Comparison of ENCODE assay signal across 23 cellular contexts in genomic region chr16:84082110-84082509, GRCh38. TPM values are rescaled to one million over a fixed set of nuclear protein-coding genes. Genes with fewer than 3 reads are reported as not detected.
A peak's percentile ranks its signal among the peaks of the same experiment; 100 is the strongest.
DNase-seq lines count a peak whose midpoint lies in the region; ATAC-seq and TF ChIP-seq lines count a peak whose summit lies in the region.
"Had no signal": no experiment of that assay in that cellular context is flagged by ENCODE, and none has a peak within 500 bp of the region (broad histone marks: within the 10 kb centered on the region; RNA-seq: fewer than 3 reads in every experiment).

No MANE protein-coding gene starts in this region.

- H3K4me3 ChIP-seq in GM23338 (no peak overlapping the region), HL-60 (replicated peaks; ENCODE audit: insufficient read depth, low read length) (no peak overlapping the region), endocrine pancreas (ENCODE audit: control insufficient read depth, insufficient read depth, low read length) (no peak overlapping the region), neutrophil (ENCODE audit: low read depth in 1 of 2, low read length in 1 of 2) (no peak overlapping the region), suprapubic skin (no peak overlapping the region)
- H3K4me3 ChIP-seq: GM12878 had no signal

- H3K27me3 Mint-ChIP-seq in GM23338 (ENCODE audit: insufficient read depth, low read depth, poor library complexity), result peaks cover 1% of the 10 kb centered on the region
- no peaks in the 10 kb centered on the region for H3K27me3 Mint-ChIP-seq in activated CD4-positive, alpha-beta memory T cell treated with anti-CD3 and anti-CD28 coated beads for 36 hours
- no peaks in the 10 kb centered on the region for H3K27me3 Mint-ChIP-seq in activated T-cell treated with anti-CD3 and anti-CD28 coated beads, Interleukin-2, amount 50 U/mL, for 4 hours (ENCODE audit: low read depth)
- H3K27me3 Mint-ChIP-seq: CD4-positive, alpha-beta T cell had no signal

- no peak for TF ChIP-seq POLR2A in suprapubic skin (IDR thresholded peaks at IDR 0.05)

- H3K4me1 Mint-ChIP-seq in GM23338, result no peaks in the 10 kb centered on the region
- H3K4me1 Mint-ChIP-seq in activated CD4-positive, alpha-beta memory T cell treated with anti-CD3 and anti-CD28 coated beads for 36 hours (ENCODE audit: low read depth), result peaks cover 16% of the 10 kb centered on the region
- peaks cover 20% of the 10 kb centered on the region for H3K4me1 Mint-ChIP-seq in activated T-cell treated with anti-CD3 and anti-CD28 coated beads, Interleukin-2, amount 50 U/mL, for 4 hours (ENCODE audit: low read depth)

- DNase-seq in GM23338 (ENCODE audit: low spot score) (peak; percentile 47), HL-60 (ENCODE audit: low read depth in 1 of 2, low spot score in 1 of 2) (no peak), suprapubic skin (ENCODE audit: low spot score in 2 of 2) (no peak)
- no peak for DNase-seq in activated CD4-positive, alpha-beta memory T cell treated with anti-CD3 and anti-CD28 coated beads for 36 hours
- no peak for DNase-seq in activated T-cell treated with anti-CD3 and anti-CD28 coated beads, Interleukin-2, amount 50 U/mL, for 4 hours
- DNase-seq: CD4-positive, alpha-beta T cell; DMS 273 treated with DMSO at 0.1 percent for 48 hours; DMS79 treated with DMSO at 0.1 percent for 48 hours; KG1; NCI-H1092 treated with DMSO at 0.1 percent for 48 hours; NCI-H1436 treated with DMSO at 0.1 percent for 48 hours; NCI-H1930; NCI-H226; NCI-H510A treated with DMSO at 0.1 percent for 48 hours; NCI-H748 treated with DMSO at 0.1 percent for 48 hours; SK-N-SH had no signal

- H4K20me1 ChIP-seq in GM23338 (replicated peaks; ENCODE audit: insufficient read depth), result peaks cover 9% of the 10 kb centered on the region; the same call in 1 of the 2 replicates

- POLR2A ChIA-PET in activated CD4-positive, alpha-beta memory T cell treated with anti-CD3 and anti-CD28 coated beads for 36 hours (lab: Charles Lee), result no interaction called here

- H3K9me3 ChIP-seq in endocrine pancreas (ENCODE audit: control insufficient read depth, low read length) (no peaks in the 10 kb centered on the region), neutrophil (no peaks in the 10 kb centered on the region), suprapubic skin (no peaks in the 10 kb centered on the region)
- H3K9me3 ChIP-seq: Caco-2, SK-N-SH had no signal

- no peak overlapping the region for H3K27ac Mint-ChIP-seq in GM23338
- H3K27ac Mint-ChIP-seq in activated CD4-positive, alpha-beta memory T cell treated with anti-CD3 and anti-CD28 coated beads for 36 hours, result no peak overlapping the region
- H3K27ac Mint-ChIP-seq: CD4-positive, alpha-beta T cell had no signal

- H3K36me3 ChIP-seq in GM23338 (ENCODE audit: insufficient read depth) (peaks cover 22% of the 10 kb centered on the region), endocrine pancreas (ENCODE audit: control insufficient read depth, insufficient read depth, low read length) (no peaks in the 10 kb centered on the region), neutrophil (peaks cover 42% of the 10 kb centered on the region), suprapubic skin (peaks cover 86% of the 10 kb centered on the region)

- CTCF ChIA-PET in activated CD4-positive, alpha-beta memory T cell treated with anti-CD3 and anti-CD28 coated beads for 36 hours (lab: Charles Lee), result interaction anchor here (0.6 to 8.6 kb wide), 3 partner anchors 94 to 171 kb away, joined by 3 to 124 read pairs (median 103); partner anchors contain the start of gene TAF1C

- H3K9me2 ChIP-seq in GM23338 (ENCODE audit: insufficient read depth), result no peaks in the 10 kb centered on the region
- H3K9me2 ChIP-seq: SK-N-SH had no signal

- whole genome bisulfite sequencing in suprapubic skin, result 88% methylated on average over 6 of the region's 6 CpGs

- H3K27me3 ChIP-seq in GM23338 (ENCODE audit: insufficient read depth) (no peaks in the 10 kb centered on the region), HL-60 (ENCODE audit: insufficient read depth, poor library complexity, severe bottlenecking) (no peaks in the 10 kb centered on the region), endocrine pancreas (ENCODE audit: control insufficient read depth, insufficient read depth, low read length) (no peaks in the 10 kb centered on the region), neutrophil (no peaks in the 10 kb centered on the region), suprapubic skin (no peaks in the 10 kb centered on the region)

- H3K27ac ChIP-seq in GM23338 (ENCODE audit: low read depth) (no peak overlapping the region), HL-60 (replicated peaks) (peak overlapping the region; percentile 84), neutrophil (peak overlapping the region; percentile 83), suprapubic skin (no peak overlapping the region)
- H3K27ac ChIP-seq: RWPE1 had no signal

- H3K4me3 Mint-ChIP-seq in GM23338, result no peak overlapping the region
- H3K4me3 Mint-ChIP-seq in activated CD4-positive, alpha-beta memory T cell treated with anti-CD3 and anti-CD28 coated beads for 36 hours, result no peak overlapping the region
- H3K4me3 Mint-ChIP-seq in activated T-cell treated with anti-CD3 and anti-CD28 coated beads, Interleukin-2, amount 50 U/mL, for 4 hours, result no peak overlapping the region
- H3K4me3 Mint-ChIP-seq: CD4-positive, alpha-beta T cell had no signal

- intact Hi-C loops in activated CD4-positive, alpha-beta memory T cell treated with anti-CD3 and anti-CD28 coated beads for 36 hours (cut with micrococcal nuclease), result no loop called here

- TF ChIP-seq EP300 in suprapubic skin (IDR thresholded peaks at IDR 0.05), result no peak

- no peaks in the 10 kb centered on the region for H3K9me3 Mint-ChIP-seq in GM23338
- no peaks in the 10 kb centered on the region for H3K9me3 Mint-ChIP-seq in activated CD4-positive, alpha-beta memory T cell treated with anti-CD3 and anti-CD28 coated beads for 36 hours
- H3K9me3 Mint-ChIP-seq in activated T-cell treated with anti-CD3 and anti-CD28 coated beads, Interleukin-2, amount 50 U/mL, for 4 hours, result no peaks in the 10 kb centered on the region
- H3K9me3 Mint-ChIP-seq: CD4-positive, alpha-beta T cell had no signal

- peaks cover 37% of the 10 kb centered on the region for H3K36me3 Mint-ChIP-seq in GM23338 (ENCODE audit: low read depth)
- peaks cover 43% of the 10 kb centered on the region for H3K36me3 Mint-ChIP-seq in activated CD4-positive, alpha-beta memory T cell treated with anti-CD3 and anti-CD28 coated beads for 36 hours
- peaks cover 58% of the 10 kb centered on the region for H3K36me3 Mint-ChIP-seq in activated T-cell treated with anti-CD3 and anti-CD28 coated beads, Interleukin-2, amount 50 U/mL, for 4 hours (ENCODE audit: insufficient read depth)

- H3K9ac ChIP-seq in endocrine pancreas (ENCODE audit: control insufficient read depth, insufficient read depth, low read length), result peak overlapping the region; percentile 11
- H3K9ac ChIP-seq: SK-N-SH had no signal

- H3K4me1 ChIP-seq in GM23338 (ENCODE audit: insufficient read depth) (no peaks in the 10 kb centered on the region), endocrine pancreas (ENCODE audit: control insufficient read depth, insufficient read depth, low read length) (peaks cover 10% of the 10 kb centered on the region), neutrophil (ENCODE audit: control insufficient read depth in 1 of 2, insufficient read depth in 1 of 2, low read depth in 1 of 2, low read length in 1 of 2) (peaks cover 36 to 44% of the 10 kb centered on the region in 2 experiments), suprapubic skin (no peaks in the 10 kb centered on the region)
- H3K4me1 ChIP-seq: Caco-2 had no signal

- H3K4me2 ChIP-seq in GM23338, result no peak overlapping the region
- H3K4me2 ChIP-seq: SK-N-SH had no signal

- no peaks in the 10 kb centered on the region for H3K79me2 ChIP-seq in GM23338 (replicated peaks; ENCODE audit: insufficient read depth)

- H2AFZ ChIP-seq in GM23338, result no peak overlapping the region

- no peaks in the 10 kb centered on the region for H3F3A ChIP-seq in GM23338 (replicated peaks; ENCODE audit: low read depth)

- TF ChIP-seq CTCF in GM23338 (conservative IDR thresholded peaks at IDR 0.05; ENCODE audit: low read depth in 2 of 2) (no peak), HL-60 (IDR thresholded peaks at IDR 0.05; ENCODE audit: insufficient read depth, low read length) (no peak), neutrophil (IDR thresholded peaks at IDR 0.05) (no peak), suprapubic skin (IDR thresholded peaks at IDR 0.05) (no peak)

- ATAC-seq in GM23338, result peak; percentile 34
- ATAC-seq in activated T-cell treated with anti-CD3 and anti-CD28 coated beads, Interleukin-2, amount 50 U/mL, for 4 hours, result no peak
- ATAC-seq in HG03159 (IDR thresholded peaks at IDR 0.05; ENCODE audit: unreplicated experiment), result no peak
- ATAC-seq: GM12878 had no signal

TF ChIP-seq in GM23338, 12 proteins besides CTCF, POLR2A, EP300 and RAD21 (continues in another document):
- TF ChIP-seq EZH2 (IDR thresholded peaks at IDR 0.05; ENCODE audit: low read depth, unreplicated experiment) (no peak), POLR2AphosphoS5 (IDR thresholded peaks at IDR 0.05; ENCODE audit: low read depth) (no peak), STAT1 (IDR thresholded peaks at IDR 0.05; ENCODE audit: unreplicated experiment) (no peak), ZNF114 (CRISPR knock-in tag; IDR thresholded peaks at IDR 0.05) (no peak), JUNB (IDR thresholded peaks at IDR 0.05; ENCODE audit: unreplicated experiment) (no peak), ZNF331 (CRISPR knock-in tag; IDR thresholded peaks at IDR 0.05; ENCODE audit: low read depth) (no peak), CREB1 (CRISPR knock-in tag; IDR thresholded peaks at IDR 0.05; ENCODE audit: low read depth) (no peak)

RNA-seq across cellular contexts. Expression of gene MBTPS1, which starts 34.6 kb away (rescaled TPM):
- total RNA-seq in GM23338 (2014; rRNA removed; shearing (Covaris generic)), result 44.3 and 49.3 TPM in 2 replicates
- 18.1 and 20.7 TPM in 2 replicates for polyA plus RNA-seq in GM23338 (2016; fragmentation: Nextera tagmentation; extraction: Ambion mirVana)
- 10 to 100 TPM; 37.5 to 37.6 TPM for total RNA-seq in activated CD4-positive, alpha-beta memory T cell treated with anti-CD3 and anti-CD28 coated beads for 36 hours
- 10 to 100 TPM; 44.9 to 52.8 (median 49.2) TPM for total RNA-seq in activated T-cell treated with anti-CD3 and anti-CD28 coated beads, Interleukin-2, amount 50 U/mL, for 4 hours
- total RNA-seq in suprapubic skin, result 100 to 1,000 TPM in 1 of 4 donors, 10 to 100 TPM in 3; 70.0 to 116 (median 86.5) TPM

RNA-seq across cellular contexts. Expression of gene SLC38A8, which starts 39.5 kb away (rescaled TPM):
- total RNA-seq in GM23338 (2014; rRNA removed; shearing (Covaris generic)), result not detected in 2 replicates
- polyA plus RNA-seq in GM23338 (2016; fragmentation: Nextera tagmentation; extraction: Ambion mirVana), result not detected in 2 replicates
- not detected for total RNA-seq in activated CD4-positive, alpha-beta memory T cell treated with anti-CD3 and anti-CD28 coated beads for 36 hours
- total RNA-seq in activated T-cell treated with anti-CD3 and anti-CD28 coated beads, Interleukin-2, amount 50 U/mL, for 4 hours, result not detected
- total RNA-seq in suprapubic skin, result not detected
- total RNA-seq: CD4-positive, alpha-beta T cell; GM12878 had no signal
- polyA plus RNA-seq: BJ, GM12878, SK-N-SH had no signal

Comparison
In these comparisons a context has a peak if more than half of its experiments do, and no peak if none do; other contexts are left out.
1. H3K27ac ChIP-seq: peak in HL-60 (single experiment) and neutrophil (single experiment); none in GM23338 (single experiment) and suprapubic skin (single experiment).